Comparison of ENCODE assay signal across 1 cellular context in genomic region chr4:65535128-65535527, GRCh38.
TF ChIP-seq lines count a peak whose summit lies in the region.

No MANE protein-coding gene starts in this region.

TF ChIP-seq in H1, 55 proteins besides CTCF, POLR2A, EP300 and RAD21:
- no peak for TF ChIP-seq FOSL1 (IDR thresholded peaks at IDR 0.05; ENCODE audit: insufficient read depth, low read depth, low read length)
- peak; percentile 68 for TF ChIP-seq MAFK (IDR thresholded peaks at IDR 0.05; ENCODE audit: low read depth, low read length)
- TF ChIP-seq, protein P1, sequence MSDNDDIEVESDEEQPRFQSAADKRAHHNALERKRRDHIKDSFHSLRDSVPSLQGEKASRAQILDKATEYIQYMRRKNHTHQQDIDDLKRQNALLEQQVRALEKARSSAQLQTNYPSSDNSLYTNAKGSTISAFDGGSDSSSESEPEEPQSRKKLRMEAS (IDR thresholded peaks at IDR 0.05): no peak
- TF ChIP-seq CHD2 (IDR thresholded peaks at IDR 0.05; ENCODE audit: low read length): no peak
- no peak for TF ChIP-seq KDM5A (IDR thresholded peaks at IDR 0.05; ENCODE audit: low read length)
- no peak for TF ChIP-seq SAP30 (IDR thresholded peaks at IDR 0.05; ENCODE audit: insufficient read depth, insufficient replicate concordance, low read length)
- peak; percentile 93 for TF ChIP-seq BACH1 (IDR thresholded peaks at IDR 0.05; ENCODE audit: low read length)
- no peak for TF ChIP-seq CEBPB (IDR thresholded peaks at IDR 0.05; ENCODE audit: low read depth, low read length)
- no peak for TF ChIP-seq ATF3 (IDR thresholded peaks at IDR 0.05; ENCODE audit: insufficient read depth, low read depth, low read length)
- TF ChIP-seq, protein P2, sequence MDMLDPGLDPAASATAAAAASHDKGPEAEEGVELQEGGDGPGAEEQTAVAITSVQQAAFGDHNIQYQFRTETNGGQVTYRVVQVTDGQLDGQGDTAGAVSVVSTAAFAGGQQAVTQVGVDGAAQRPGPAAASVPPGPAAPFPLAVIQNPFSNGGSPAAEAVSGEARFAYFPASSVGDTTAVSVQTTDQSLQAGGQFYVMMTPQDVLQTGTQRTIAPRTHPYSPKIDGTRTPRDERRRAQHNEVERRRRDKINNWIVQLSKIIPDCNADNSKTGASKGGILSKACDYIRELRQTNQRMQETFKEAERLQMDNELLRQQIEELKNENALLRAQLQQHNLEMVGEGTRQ (IDR thresholded peaks at IDR 0.05; ENCODE audit: low read length): no peak
